8 cellular contexts compared by ENCODE assay signal in the genomic region with DNA sequence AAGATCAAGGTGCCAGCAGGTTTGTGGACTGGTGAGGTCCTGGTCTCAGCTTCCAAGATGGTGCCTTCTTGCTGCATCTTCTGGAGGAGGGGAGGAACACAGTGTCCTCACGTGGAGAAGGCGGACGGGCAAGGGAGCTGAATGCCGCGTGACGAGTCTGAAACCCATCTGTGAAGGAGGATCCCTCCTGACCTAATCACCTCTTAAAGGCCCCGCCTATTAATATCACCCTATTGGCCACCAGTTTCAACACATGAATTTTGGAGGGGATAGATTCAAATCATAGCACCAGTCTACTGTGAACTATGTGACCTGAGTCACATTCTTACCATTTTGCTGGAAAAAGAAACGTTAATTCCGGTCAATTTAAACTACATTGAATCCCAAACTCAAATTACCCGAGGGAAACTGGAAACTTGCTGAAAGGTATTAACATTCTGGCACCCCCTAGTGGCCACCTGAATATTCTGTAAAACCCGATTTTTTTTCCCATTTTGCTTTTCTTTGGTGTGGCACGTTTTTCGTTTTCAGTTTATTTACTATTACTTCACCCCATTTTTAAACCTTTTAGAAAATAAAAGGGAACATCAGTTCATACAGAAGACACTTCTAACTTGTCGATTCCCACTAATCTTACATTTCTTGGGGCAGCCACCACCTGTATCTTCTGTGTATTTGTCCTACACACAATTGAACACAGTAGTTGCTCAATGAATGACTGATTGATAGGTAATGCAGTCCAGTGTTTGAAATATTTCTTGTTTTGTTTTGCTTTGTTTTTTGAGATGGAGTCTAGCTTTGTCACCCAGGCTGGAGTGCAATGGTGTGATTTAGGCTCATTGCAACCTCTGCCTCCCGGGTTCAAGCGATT. TPM values are rescaled to one million over a fixed set of nuclear protein-coding genes. Genes with fewer than 3 reads are reported as not detected.
DNase-seq lines count a peak whose midpoint lies in the region; ATAC-seq and TF ChIP-seq lines count a peak whose summit lies in the region.

No MANE protein-coding gene starts in this region.

- no peak overlapping the region for H3K27ac ChIP-seq in neural progenitor cell

- no peaks in the 10 kb centered on the region for H3K36me3 ChIP-seq in HAP-1 (replicated peaks)
- H3K36me3 ChIP-seq in neural progenitor cell: no peaks in the 10 kb centered on the region

- in situ Hi-C loops in HAP-1 (cut with MboI; ENCODE audit: low sequenced_read_pairs): no loop called here

- TF ChIP-seq CTCF in neural progenitor cell (IDR thresholded peaks at IDR 0.05): peak; percentile 96

- H2AFZ ChIP-seq in neural progenitor cell (replicated peaks): peak overlapping the region; percentile 58

- H3K9me3 ChIP-seq in HAP-1 (no peaks in the 10 kb centered on the region), neural progenitor cell (ENCODE audit: low read depth) (no peaks in the 10 kb centered on the region)

- H3K79me2 ChIP-seq in neural progenitor cell (ENCODE audit: low read depth): no peaks in the 10 kb centered on the region

- peak overlapping the region; percentile 42 for H3K4me2 ChIP-seq in neural progenitor cell

- H3K36me3 Mint-ChIP-seq in neural progenitor cell: no peaks in the 10 kb centered on the region

- no peaks in the 10 kb centered on the region for H3K9me3 Mint-ChIP-seq in neural progenitor cell

- ATAC-seq in esophagus mucosa (peak; percentile 26), HG03460 (IDR thresholded peaks at IDR 0.05; ENCODE audit: unreplicated experiment) (no peak)

- H3K27me3 ChIP-seq in HAP-1 (ENCODE audit: low read depth) (no peaks in the 10 kb centered on the region), neural progenitor cell (no peaks in the 10 kb centered on the region)

- DNase-seq in NCI-H2107 treated with DMSO at 0.1 percent for 48 hours (lab: John Stamatoyannopoulos, UW; ENCODE audit: unreplicated experiment) (peak; percentile 20), NCI-H2107 (lab: John Stamatoyannopoulos, UW) (no peak), HAP-1 (ENCODE audit: low spot score in 2 of 2) (peak; percentile 56 to 71), NCI-H2029 (lab: John Stamatoyannopoulos, UW) (peak; percentile 1), neural progenitor cell (ENCODE audit: low spot score) (peak; percentile 70)
- peak; percentile 48 to 58 for DNase-seq in activated CD4-positive, alpha-beta T cell treated with anti-CD3 and anti-CD28 coated beads for 4 hours

- H3K4me1 ChIP-seq in HAP-1: peaks cover 17% of the 10 kb centered on the region
- no peaks in the 10 kb centered on the region for H3K4me1 ChIP-seq in neural progenitor cell

- no peak overlapping the region for H3K4me3 ChIP-seq in HAP-1
- H3K4me3 ChIP-seq in neural progenitor cell: no peak overlapping the region

- H3K4me3 Mint-ChIP-seq in neural progenitor cell: no peak overlapping the region

- H3K4me1 Mint-ChIP-seq in neural progenitor cell: no peaks in the 10 kb centered on the region

- H3F3A ChIP-seq in neural progenitor cell (ENCODE audit: low read depth): no peaks in the 10 kb centered on the region

- H4K20me1 ChIP-seq in neural progenitor cell (ENCODE audit: low read depth): no peaks in the 10 kb centered on the region

- H3K9ac ChIP-seq in neural progenitor cell: no peak overlapping the region

- H3K27ac Mint-ChIP-seq in neural progenitor cell: no peak overlapping the region

- no peaks in the 10 kb centered on the region for H3K27me3 Mint-ChIP-seq in neural progenitor cell (ENCODE audit: insufficient read depth, low read depth)

RNA-seq across cellular contexts. Expression of gene CCDC170, which starts 17.9 kb away (rescaled TPM):
- total RNA-seq in esophagus mucosa: 0.04 TPM
- total RNA-seq in neural progenitor cell (ENCODE audit: low replicate concordance): 0.06 and 0.07 TPM in 2 replicates

RNA-seq across cellular contexts. Expression of gene RMND1, which starts 24.0 kb away (rescaled TPM):
- total RNA-seq in esophagus mucosa (14.2 TPM), neural progenitor cell (ENCODE audit: low replicate concordance) (32.1 and 44.0 TPM in 2 replicates)
